ENCODE assay signal across 1 cellular context in the genomic region with DNA sequence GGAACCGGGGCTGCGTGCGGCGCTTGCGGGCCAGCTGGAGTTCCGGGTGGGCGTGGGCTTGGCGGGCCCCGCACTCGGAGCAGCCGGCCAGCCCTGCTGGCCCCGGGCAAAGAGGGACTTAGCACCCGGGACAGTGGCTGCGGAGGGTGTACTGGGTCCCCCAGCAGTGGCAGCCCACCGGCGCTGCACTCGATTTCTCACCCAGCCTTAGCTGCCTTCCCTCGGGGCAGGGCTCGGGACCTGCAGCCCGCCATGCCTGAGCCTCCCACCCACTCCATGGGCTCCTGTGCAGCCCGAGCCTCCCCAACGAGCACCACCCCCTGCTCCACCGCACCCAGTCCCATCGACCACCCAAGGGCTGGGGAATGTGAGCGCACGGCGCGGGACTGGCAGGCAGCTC. TPM values are rescaled to one million over a fixed set of nuclear protein-coding genes. Genes with fewer than 3 reads are reported as not detected.
"Had no signal": no experiment of that assay in that cellular context is flagged by ENCODE, and none has a peak within 500 bp of the region (broad histone marks: within the 10 kb centered on the region; RNA-seq: fewer than 3 reads in every experiment).

No MANE protein-coding gene starts in this region.

RNA-seq across cellular contexts. Expression of a gene that starts 11.7 kb away (rescaled TPM):
- total RNA-seq: ascending aorta had no signal
